9 cellular contexts compared by ENCODE assay signal in genomic region chr11:1862588-1863351, GRCh38. TPM values are rescaled to one million over a fixed set of nuclear protein-coding genes. Genes with fewer than 3 reads are reported as not detected.
DNase-seq lines count a peak whose midpoint lies in the region; ATAC-seq, FAIRE-seq and TF ChIP-seq lines count a peak whose summit lies in the region.
"Had no signal": no experiment of that assay in that cellular context is flagged by ENCODE, and none has a peak within 500 bp of the region (broad histone marks: within the 10 kb centered on the region; RNA-seq: fewer than 3 reads in every experiment).

No MANE protein-coding gene starts in this region.

- no peak for FAIRE-seq in bronchial epithelial cell (lab: Jason Lieb, UNC)

- H3K9me3 ChIP-seq in neutrophil = no peaks in the 10 kb centered on the region

- H3K4me3 ChIP-seq in bronchial epithelial cell (ENCODE audit: low read depth, low read length) (no peak overlapping the region), neutrophil (ENCODE audit: low read depth in 1 of 2, low read length in 1 of 2) (peak overlapping the region in 1 of 2 experiments; percentile 47)

- TF ChIP-seq CTCF in bronchial epithelial cell (IDR thresholded peaks at IDR 0.05; ENCODE audit: insufficient read depth, low read length, severe bottlenecking) (no peak), neutrophil (IDR thresholded peaks at IDR 0.05) (no peak)

- H3K27me3 ChIP-seq in bronchial epithelial cell (ENCODE audit: control insufficient read depth, insufficient read depth, low read length) = no peaks in the 10 kb centered on the region
- H3K27me3 ChIP-seq in neutrophil = no peaks in the 10 kb centered on the region

- peak overlapping the region; percentile 79 for H3K27ac ChIP-seq in neutrophil

- H3K36me3 ChIP-seq in bronchial epithelial cell (ENCODE audit: control insufficient read depth, insufficient read depth, low read length) (no peaks in the 10 kb centered on the region), neutrophil (peaks cover 96% of the 10 kb centered on the region)

- H3K4me1 ChIP-seq in neutrophil (ENCODE audit: control insufficient read depth in 1 of 2, insufficient read depth in 1 of 2, low read depth in 1 of 2, low read length in 1 of 2) = peaks cover 49 to 98% of the 10 kb centered on the region in 2 experiments

- ATAC-seq in GM19395 (IDR thresholded peaks at IDR 0.05; ENCODE audit: unreplicated experiment) = no peak

- DNase-seq in GM04504 (ENCODE audit: low read depth) = peak; percentile 4
- DNase-seq in bronchial epithelial cell (ENCODE audit: low read depth) = peak; percentile 11
- no peak for DNase-seq in hypothalamus (lab: John Stamatoyannopoulos, UW)
- DNase-seq in activated T-cell treated with anti-CD3 and anti-CD28 coated beads, Interleukin-2, amount 50 U/mL, for 1 hour = no peak
- DNase-seq: activated CD4-positive, CD25-positive, alpha-beta regulatory T cell; central memory CD4-positive, alpha-beta T cell had no signal

RNA-seq across cellular contexts. Expression of gene LSP1, which starts 9.9 kb away (rescaled TPM):
- total RNA-seq in bronchial epithelial cell = 0.26 TPM in 2 replicates

RNA-seq across cellular contexts. Expression of gene TNNI2, which starts 24.0 kb away (rescaled TPM):
- total RNA-seq in bronchial epithelial cell = 0.26 TPM in 1 of 2 replicates, not detected in the other
- total RNA-seq: CD4-positive, alpha-beta memory T cell had no signal

RNA-seq across cellular contexts. Expression of gene SYT8, which starts 28.0 kb away (rescaled TPM):
- total RNA-seq in bronchial epithelial cell = 0.53 and 1.5 TPM in 2 replicates
- total RNA-seq: CD4-positive, alpha-beta memory T cell had no signal

RNA-seq across cellular contexts. Expression of gene PRR33, which starts 28.9 kb away (rescaled TPM):
- not detected in 2 replicates for total RNA-seq in bronchial epithelial cell
- total RNA-seq: CD4-positive, alpha-beta memory T cell had no signal

RNA-seq across cellular contexts. Expression of gene TNNT3, which starts 56.7 kb away (rescaled TPM):
- not detected in 2 replicates for total RNA-seq in bronchial epithelial cell

Comparison
In these comparisons a context has a peak if more than half of its experiments do, and no peak if none do; other contexts are left out.
1. DNase-seq: peak in GM04504 (single experiment) and bronchial epithelial cell (single experiment); none in hypothalamus (0 of 51) and activated T-cell treated with anti-CD3 and anti-CD28 coated beads, Interleukin-2, amount 50 U/mL, for 1 hour (single experiment).